Comparison of ENCODE assay signal across 1 cellular context in genomic region chr16:88941933-88942909, GRCh38.
TF ChIP-seq lines count a peak whose summit lies in the region.

No MANE protein-coding gene starts in this region.

TF ChIP-seq in HEK293, 187 proteins besides CTCF, POLR2A, EP300 and RAD21 (continued from another document):
- TF ChIP-seq ZNF692 (tag by site-specific recombination; IDR thresholded peaks at IDR 0.05) = no peak
- 0 out of 2 replicates have a peak, but pooled peaks have one; percentile 33 for TF ChIP-seq ZNF449 (tag by site-specific recombination; IDR thresholded peaks at IDR 0.05)
- no peak for TF ChIP-seq ZNF391 (tag by site-specific recombination; IDR thresholded peaks at IDR 0.05; ENCODE audit: borderline replicate concordance, low read depth)
- no peak for TF ChIP-seq ZNF785 (tag by site-specific recombination; IDR thresholded peaks at IDR 0.05)
- no peak for TF ChIP-seq ZNF791 (tag by site-specific recombination; IDR thresholded peaks at IDR 0.05)
- TF ChIP-seq ZNF302 (tag by site-specific recombination; IDR thresholded peaks at IDR 0.05; ENCODE audit: low read depth) = no peak
- no peak for TF ChIP-seq KLF8 (tag by site-specific recombination; IDR thresholded peaks at IDR 0.05)
- TF ChIP-seq ZNF18 (tag by site-specific recombination; IDR thresholded peaks at IDR 0.05) = no peak
